In genomic region chr2:137951606-137952005, GRCh38 we compare ENCODE assay signal across 1 cellular context.
A peak's percentile ranks its signal among the peaks of the same experiment; 100 is the strongest.
TF ChIP-seq lines count a peak whose summit lies in the region.

No MANE protein-coding gene starts in this region.

TF ChIP-seq in SK-N-SH, 30 proteins besides CTCF, POLR2A, EP300 and RAD21 (continued from another document):
- TF ChIP-seq RXRA (IDR thresholded peaks at IDR 0.05; ENCODE audit: borderline replicate concordance, low read depth) (no peak; the same call in 1 of the 2 replicates), SIN3A (IDR thresholded peaks at IDR 0.05; ENCODE audit: borderline replicate concordance, low read depth, low read length) (no peak), TAF1 (IDR thresholded peaks at IDR 0.05; ENCODE audit: borderline replicate concordance, low read depth, low read length) (no peak), ZBTB33 (IDR thresholded peaks at IDR 0.05; ENCODE audit: borderline replicate concordance, low read depth) (no peak), MXI1 (IDR thresholded peaks at IDR 0.05; ENCODE audit: low read depth, low read length) (no peak), MEF2A (IDR thresholded peaks at IDR 0.05; ENCODE audit: borderline replicate concordance, low read depth) (no peak), SMC3 (IDR thresholded peaks at IDR 0.05; ENCODE audit: low read depth, low read length) (no peak), GATA2 (CRISPR knock-in tag; IDR thresholded peaks at IDR 0.05) (no peak), USF1 (IDR thresholded peaks at IDR 0.05; ENCODE audit: borderline replicate concordance, low read depth) (no peak), NRF1 (IDR thresholded peaks at IDR 0.05; ENCODE audit: low read depth, low read length) (no peak), NFIC (IDR thresholded peaks at IDR 0.05; ENCODE audit: borderline replicate concordance) (no peak), PBX3 (IDR thresholded peaks at IDR 0.05) (0 out of 2 replicates have a peak, but pooled peaks have one; percentile 5)
